ENCODE assay signal across 13 cellular contexts in genomic region chr10:109987413-109987812, GRCh38. TPM values are rescaled to one million over a fixed set of nuclear protein-coding genes. Genes with fewer than 3 reads are reported as not detected.
DNase-seq lines count a peak whose midpoint lies in the region; ATAC-seq, FAIRE-seq and TF ChIP-seq lines count a peak whose summit lies in the region.
"Had no signal": no experiment of that assay in that cellular context is flagged by ENCODE, and none has a peak within 500 bp of the region (broad histone marks: within the 10 kb centered on the region; RNA-seq: fewer than 3 reads in every experiment).

No MANE protein-coding gene starts in this region.

- TF ChIP-seq EP300 in H1 (IDR thresholded peaks at IDR 0.05; ENCODE audit: borderline replicate concordance in 1 of 2, low read depth in 2 of 2, low read length in 2 of 2) (no peak), HepG2 (IDR thresholded peaks at IDR 0.05; ENCODE audit: low read depth in 2 of 2, low read length in 2 of 2) (no peak), HepG2 (CRISPR knock-in tag; IDR thresholded peaks at IDR 0.05; ENCODE audit: borderline replicate concordance) (no peak)

- H3K9ac ChIP-seq in PC-3 (ENCODE audit: low read length): no peak overlapping the region
- H3K9ac ChIP-seq in H1 (replicated peaks in 1 of 4; ENCODE audit: extremely low read depth in 1 of 4, low read depth in 3 of 4, low read length in 3 of 4): no peak overlapping the region
- no peak overlapping the region for H3K9ac ChIP-seq in HepG2 (ENCODE audit: insufficient read depth, low read depth, low read length)

- TF ChIP-seq POLR2A in H1 (IDR thresholded peaks at IDR 0.05; ENCODE audit: control extremely low read depth in 1 of 2, low read depth in 2 of 2, low read length in 2 of 2): no peak
- TF ChIP-seq POLR2A in HepG2 (IDR thresholded peaks at IDR 0.05; ENCODE audit: insufficient read depth in 1 of 2, low read depth in 2 of 2, low read length in 2 of 2): no peak

- H3K4me2 ChIP-seq in PC-3 (ENCODE audit: low read length) (no peak overlapping the region), H1 (ENCODE audit: insufficient read depth in 1 of 2, low read depth in 2 of 2, low read length in 2 of 2) (no peak overlapping the region), HepG2 (ENCODE audit: low read depth, low read length) (no peak overlapping the region)

- H3K56ac ChIP-seq in H1 (replicated peaks; ENCODE audit: insufficient read length, low read depth, low read length): no peak overlapping the region

- no peak overlapping the region for H4K5ac ChIP-seq in H1 (ENCODE audit: insufficient read length, low read depth, low read length)

- FAIRE-seq in H1 (lab: Jason Lieb, UNC) (no peak), HepG2 (lab: Jason Lieb, UNC) (no peak)

- peaks cover 13% of the 10 kb centered on the region for H3K4me1 ChIP-seq in PC-3 (ENCODE audit: insufficient read depth, low read length)
- no peaks in the 10 kb centered on the region for H3K4me1 ChIP-seq in H1 (replicated peaks in 1 of 4; ENCODE audit: control insufficient read depth in 3 of 4, insufficient read depth in 4 of 4, low read length in 3 of 4)
- H3K4me1 ChIP-seq in HepG2 (ENCODE audit: insufficient read depth, low read length): peaks cover 11% of the 10 kb centered on the region; the same call in 1 of the 2 replicates
- H3K4me1 ChIP-seq: uterus had no signal

- POLR2A ChIA-PET in PC-3 (lab: Charles Lee; ENCODE audit: unreplicated experiment): interaction anchor here (0.6 kb wide), 1 partner anchor 20 kb away, joined by 5 read pairs; no protein-coding TSS in a partner anchor
- POLR2A ChIA-PET in H1 (lab: Charles Lee; ENCODE audit: partially characterized antibody): interaction anchor here (2.9 kb wide), 1 partner anchor 21 kb away, joined by 8 read pairs; the partner anchor contains the start of gene ADD3
- POLR2A ChIA-PET in HepG2 (lab: Yijun Ruan, JAX): interaction anchor here (1.2 to 1.7 kb wide), 3 partner anchors 10 to 20 kb away, joined by 3 to 5 read pairs (median 4); partner anchors contain the start of gene ADD3

- no peak overlapping the region for H3K4ac ChIP-seq in H1 (replicated peaks; ENCODE audit: insufficient read length, low read depth, low read length)

- H3K27me3 ChIP-seq in PC-3 (ENCODE audit: low read length) (no peaks in the 10 kb centered on the region), H1 (replicated peaks in 1 of 4; ENCODE audit: control insufficient read depth in 3 of 4, extremely low read depth in 1 of 4, insufficient read depth in 3 of 4, low read length in 3 of 4) (no peaks in the 10 kb centered on the region), HepG2 (ENCODE audit: control insufficient read depth in 1 of 2, insufficient read depth in 2 of 2, low read length in 2 of 2) (no peaks in the 10 kb centered on the region)
- H3K27me3 ChIP-seq: ovary, uterus had no signal

- no peaks in the 10 kb centered on the region for H3F3A ChIP-seq in PC-3 (ENCODE audit: low read length, unreplicated experiment)

- H2BK5ac ChIP-seq in H1 (ENCODE audit: low read depth, low read length): no peak overlapping the region

- H3K4me3 ChIP-seq in PC-3 (ENCODE audit: low read length) (no peak overlapping the region), H1 (ENCODE audit: extremely low read depth in 1 of 4, insufficient read depth in 2 of 4, low read depth in 3 of 4, low read length in 4 of 4) (no peak overlapping the region), HepG2 (replicated peaks in 1 of 3; ENCODE audit: insufficient read depth in 1 of 3, low read depth in 2 of 3, low read length in 3 of 3) (no peak overlapping the region)
- H3K4me3 ChIP-seq: ovary, uterus had no signal

- H2AK5ac ChIP-seq in H1 (ENCODE audit: low read depth, low read length): no peak overlapping the region

- CTCF ChIA-PET in PC-3 (lab: Charles Lee): interaction anchor here (0.6 kb wide), 1 partner anchor 223 kb away, joined by 4 read pairs; no protein-coding TSS in a partner anchor
- CTCF ChIA-PET in H1 (lab: Charles Lee; ENCODE audit: partially characterized antibody): interaction anchor here (0.7 to 7.7 kb wide), 9 partner anchors 8 to 190 kb away, joined by 3 to 90 read pairs (median 5); no protein-coding TSS in a partner anchor
- CTCF ChIA-PET in HepG2 (lab: Yijun Ruan, JAX; ENCODE audit: low intra/inter-chr PET ratio, low total read pairs): no interaction called here

- H3K36me3 ChIP-seq in PC-3 (ENCODE audit: low read depth, low read length) (no peaks in the 10 kb centered on the region), H1 (ENCODE audit: control insufficient read depth in 2 of 4, insufficient read depth in 4 of 4, low read length in 3 of 4) (no peaks in the 10 kb centered on the region), HepG2 (replicated peaks in 1 of 2; ENCODE audit: control insufficient read depth in 1 of 2, insufficient read depth in 2 of 2, low read length in 2 of 2) (no peaks in the 10 kb centered on the region)
- H3K36me3 ChIP-seq: ovary, uterus had no signal

- peak; percentile 86 for ATAC-seq in PC-3
- peak; percentile 85; the same call in 2 of the 3 replicates for ATAC-seq in HepG2
- no peak for ATAC-seq in HG03457 (IDR thresholded peaks at IDR 0.05; ENCODE audit: unreplicated experiment)
- no peak for ATAC-seq in GM18867 (IDR thresholded peaks at IDR 0.05; ENCODE audit: unreplicated experiment)
- ATAC-seq in left lobe of liver: no peak
- ATAC-seq: activated CD4-positive, CD25-positive, alpha-beta regulatory T cell treated with anti-CD3 and anti-CD28 coated beads, Interleukin-2, amount 50 U/mL, for 24 hours had no signal

- H3K27ac ChIP-seq in PC-3 (ENCODE audit: low read length): 0 out of 2 replicates have a peak overlapping the region, but pooled peaks have one; percentile 1
- no peak overlapping the region for H3K27ac ChIP-seq in H1 (ENCODE audit: low read depth, low read length)
- H3K27ac ChIP-seq in HepG2 (ENCODE audit: extremely low read length, insufficient read depth, low read length): no peak overlapping the region
- H3K27ac ChIP-seq: ovary, uterus had no signal

- H2BK20ac ChIP-seq in H1 (ENCODE audit: low read length): no peak overlapping the region

- no peak overlapping the region for H3K18ac ChIP-seq in H1 (ENCODE audit: extremely low read depth, low read length)

- H3K9me3 ChIP-seq in PC-3 (ENCODE audit: low read length): no peaks in the 10 kb centered on the region
- no peaks in the 10 kb centered on the region for H3K9me3 ChIP-seq in H1 (ENCODE audit: insufficient read depth in 2 of 2, low read depth in 1 of 2, low read length in 1 of 2)
- no peaks in the 10 kb centered on the region for H3K9me3 ChIP-seq in HepG2 (ENCODE audit: low read length)
- H3K9me3 ChIP-seq: ovary, uterus had no signal

- H4K91ac ChIP-seq in H1 (replicated peaks; ENCODE audit: insufficient read length, low read length): no peak overlapping the region

- intact Hi-C loops in PC-3 (cut with micrococcal nuclease) (no loop called here), HepG2 (cut with micrococcal nuclease; ENCODE audit: unreplicated experiment) (no loop called here)

- no peak overlapping the region for H3K23ac ChIP-seq in H1 (ENCODE audit: insufficient read length)

- H2BK15ac ChIP-seq in H1 (ENCODE audit: low read length): no peak overlapping the region

- DNase-seq in AG08395 (ENCODE audit: low spot score) (peak; percentile 85), PC-3 (peak; percentile 54), H1 (ENCODE audit: low read depth in 1 of 2, low spot score in 2 of 2) (no peak), HepG2 (ENCODE audit: low spot score) (peak; percentile 67), cerebellar cortex (ENCODE audit: low spot score) (no peak), left lobe of liver (ENCODE audit: low spot score) (no peak)
- DNase-seq: activated T-cell treated with anti-CD3 and anti-CD28 coated beads, Interleukin-2, amount 50 U/mL, for 24 hours; H7; ovary; uterus had no signal

- H2BK120ac ChIP-seq in H1 (replicated peaks; ENCODE audit: low read depth, low read length): no peak overlapping the region

- H3K79me1 ChIP-seq in H1 (ENCODE audit: low read depth, low read length): no peaks in the 10 kb centered on the region

- H4K20me1 ChIP-seq in PC-3 (ENCODE audit: low read length) (no peaks in the 10 kb centered on the region), H1 (replicated peaks in 1 of 2; ENCODE audit: control insufficient read depth in 1 of 2, insufficient read depth in 2 of 2, low read length in 2 of 2) (no peaks in the 10 kb centered on the region), HepG2 (ENCODE audit: insufficient read depth, low read length) (no peaks in the 10 kb centered on the region)

- BruUV-seq in PC-3 (replicated peaks; lab: Mats Ljungman, UMichigan) (no TSS peak), HepG2 (replicated peaks; lab: Mats Ljungman, UMichigan) (no TSS peak)

- H2BK12ac ChIP-seq in H1 (ENCODE audit: low read depth, low read length): no peak overlapping the region

- no peaks in the 10 kb centered on the region for H3K23me2 ChIP-seq in H1 (ENCODE audit: low read depth, low read length)

- H3K9me2 ChIP-seq in PC-3 (replicated peaks; ENCODE audit: low read length): no peaks in the 10 kb centered on the region

- H4K8ac ChIP-seq in H1 (ENCODE audit: extremely low read depth, insufficient read depth, low read length): no peak overlapping the region

- H3K79me2 ChIP-seq in PC-3 (ENCODE audit: low read length): no peaks in the 10 kb centered on the region
- no peaks in the 10 kb centered on the region for H3K79me2 ChIP-seq in H1 (ENCODE audit: control insufficient read depth in 1 of 2, insufficient read depth in 2 of 2, low read length in 2 of 2)
- no peaks in the 10 kb centered on the region for H3K79me2 ChIP-seq in HepG2 (ENCODE audit: insufficient read depth, low read length)

- in situ Hi-C loops in HepG2 (cut with HindIII; ENCODE audit: extremely low pct_ligation_motif_present, low pct_unique_long_range_greater_than_20kb): no loop called here

- no peak for TF ChIP-seq CTCF in PC-3 (conservative IDR thresholded peaks at IDR 0.05; ENCODE audit: low read depth, low read length)
- no peak for TF ChIP-seq CTCF in H1 (IDR thresholded peaks at IDR 0.05; ENCODE audit: control extremely low read depth in 1 of 3, insufficient read depth in 1 of 3, low read depth in 1 of 3, low read length in 3 of 3)
- TF ChIP-seq CTCF in HepG2 (CRISPR knock-in tag; IDR thresholded peaks at IDR 0.05): no peak

- no peak overlapping the region for H3K14ac ChIP-seq in H1 (ENCODE audit: insufficient read length)

- TF ChIP-seq RAD21 in H1 (IDR thresholded peaks at IDR 0.05 in 1 of 2, conservative IDR thresholded peaks at IDR 0.05 in 1 of 2; ENCODE audit: low read depth in 2 of 2, low read length in 2 of 2): no peak
- TF ChIP-seq RAD21 in HepG2 (CRISPR knock-in tag; IDR thresholded peaks at IDR 0.05): no peak

- H2AFZ ChIP-seq in PC-3 (ENCODE audit: low read length) (no peak overlapping the region), H1 (ENCODE audit: low read length) (no peak overlapping the region), HepG2 (ENCODE audit: low read length) (no peak overlapping the region)

- WGBS in H1 (ENCODE audit: extremely low coverage in 1 of 2, insufficient coverage in 1 of 2, insufficient read length in 1 of 2, insufficient replicate concordance in 2 of 2, low coverage in 1 of 2, low lambda C conversion rate in 2 of 2, missing lambda C conversion rate in 1 of 2), 2 experiments: 85% methylated on average over 2 of the region's 2 CpGs; no CpG with 5 or more reads in 1 of the 2 experiments
- 64% methylated on average over 2 of the region's 2 CpGs for WGBS in HepG2 (ENCODE audit: low lambda C conversion rate)

RNA-seq across cellular contexts. Expression of gene ADD3, which starts 20.4 kb away (rescaled TPM):
- total RNA-seq in PC-3 (2014; rRNA removed): 25.7 and 30.3 TPM in 2 replicates
- 78.9 and 85.6 TPM in 2 replicates for total RNA-seq in H1 (2021; fragmentation: NEBNext Ultra II Directional; extraction: Animal tissue kit (Norgen Biotek cat#: 25700))
- polyA plus RNA-seq in H1 (2011; rRNA removed): 27.7 and 44.7 TPM in 2 replicates
- 65.9 TPM for polyA plus RNA-seq in H1 (2011; cell fraction: cytosol; rRNA removed)
- 51.3 TPM for polyA plus RNA-seq in H1 (2011; cell fraction: nucleus; rRNA removed)
- 59.0 to 96.4 TPM (median 79.4 TPM) in 4 replicates for polyA plus RNA-seq in H1 (2012, experiment 1 of 2)
- polyA plus RNA-seq in H1 (2012, experiment 2 of 2): 6.1 TPM
- 58.1 TPM for polyA plus RNA-seq in H1 (2013, experiment 1 of 2)
- 51.8 TPM for polyA plus RNA-seq in H1 (2013, experiment 2 of 2)
- 122 and 195 TPM in 2 replicates for polyA minus RNA-seq in H1 (2011; rRNA and poly(A)+ RNA removed)
- 80.9 TPM for polyA minus RNA-seq in H1 (2011; cell fraction: cytosol; rRNA and poly(A)+ RNA removed)
- polyA minus RNA-seq in H1 (2011; cell fraction: nucleus; rRNA and poly(A)+ RNA removed): 181 TPM
- total RNA-seq in HepG2 (2016; rRNA removed; fragmentation: Illumina TruSeq; extraction: Trizol): 57.5 and 70.2 TPM in 2 replicates
- total RNA-seq in HepG2 (2016; cell fraction: cytosol; rRNA removed; fragmentation: Illumina TruSeq; extraction: Trizol; ENCODE audit: low read depth): 23.9 and 30.3 TPM in 2 replicates
- total RNA-seq in HepG2 (2016; cell fraction: insoluble cytoplasmic fraction; rRNA removed; fragmentation: Illumina TruSeq; extraction: Trizol): 57.4 and 65.2 TPM in 2 replicates
- total RNA-seq in HepG2 (2016; cell fraction: membrane; rRNA removed; fragmentation: Illumina TruSeq; extraction: Trizol): 25.0 and 26.6 TPM in 2 replicates
- total RNA-seq in HepG2 (2016; cell fraction: nucleus; rRNA removed; fragmentation: Illumina TruSeq; extraction: Trizol): 41.3 and 58.5 TPM in 2 replicates
- 40.0 and 44.7 TPM in 2 replicates for polyA plus RNA-seq in HepG2 (2011; rRNA removed)
- 33.8 and 59.5 TPM in 2 replicates for polyA plus RNA-seq in HepG2 (2011; cell fraction: cytosol; rRNA removed)
- 62.7 and 102 TPM in 2 replicates for polyA plus RNA-seq in HepG2 (2011; cell fraction: nucleus; rRNA removed)
- polyA plus RNA-seq in HepG2 (2012): 29.2 and 48.3 TPM in 2 replicates
- 1.4 and 1.6 TPM in 2 replicates for polyA plus RNA-seq in HepG2 (2016; cell fraction: cytosol; fragmentation: Illumina TruSeq; extraction: Trizol; ENCODE audit: low read depth)
- 44.7 and 44.8 TPM in 2 replicates for polyA plus RNA-seq in HepG2 (2016; cell fraction: insoluble cytoplasmic fraction; fragmentation: Illumina TruSeq; extraction: Trizol; ENCODE audit: low read depth)
- polyA plus RNA-seq in HepG2 (2016; cell fraction: membrane; fragmentation: Illumina TruSeq; extraction: Trizol; ENCODE audit: low read depth): 5.5 and 6.0 TPM in 2 replicates
- 53.5 and 57.5 TPM in 2 replicates for polyA plus RNA-seq in HepG2 (2016; cell fraction: nucleus; fragmentation: Illumina TruSeq; extraction: Trizol; ENCODE audit: insufficient read depth, low read depth)
- polyA minus RNA-seq in HepG2 (2011; rRNA and poly(A)+ RNA removed; ENCODE audit: low replicate concordance): 41.0 and 60.2 TPM in 2 replicates
- polyA minus RNA-seq in HepG2 (2011; cell fraction: cytosol; rRNA and poly(A)+ RNA removed): 34.7 and 44.4 TPM in 2 replicates
- polyA minus RNA-seq in HepG2 (2011; cell fraction: nucleus; rRNA and poly(A)+ RNA removed): 91.9 and 114 TPM in 2 replicates
- total RNA-seq in left lobe of liver: 14.2 TPM

Comparison
In these comparisons a context has a peak if more than half of its experiments do, and no peak if none do; other contexts are left out.
1. DNase-seq: peak in AG08395 (single experiment), PC-3 (single experiment) and HepG2 (single experiment); none in H1 (0 of 2), cerebellar cortex (single experiment) and left lobe of liver (single experiment).
2. ATAC-seq: peak in PC-3 (single experiment) and HepG2 (single experiment); none in HG03457 (single experiment), GM18867 (single experiment) and left lobe of liver (single experiment).